ENCODE assay signal across 9 cellular contexts in the genomic region with DNA sequence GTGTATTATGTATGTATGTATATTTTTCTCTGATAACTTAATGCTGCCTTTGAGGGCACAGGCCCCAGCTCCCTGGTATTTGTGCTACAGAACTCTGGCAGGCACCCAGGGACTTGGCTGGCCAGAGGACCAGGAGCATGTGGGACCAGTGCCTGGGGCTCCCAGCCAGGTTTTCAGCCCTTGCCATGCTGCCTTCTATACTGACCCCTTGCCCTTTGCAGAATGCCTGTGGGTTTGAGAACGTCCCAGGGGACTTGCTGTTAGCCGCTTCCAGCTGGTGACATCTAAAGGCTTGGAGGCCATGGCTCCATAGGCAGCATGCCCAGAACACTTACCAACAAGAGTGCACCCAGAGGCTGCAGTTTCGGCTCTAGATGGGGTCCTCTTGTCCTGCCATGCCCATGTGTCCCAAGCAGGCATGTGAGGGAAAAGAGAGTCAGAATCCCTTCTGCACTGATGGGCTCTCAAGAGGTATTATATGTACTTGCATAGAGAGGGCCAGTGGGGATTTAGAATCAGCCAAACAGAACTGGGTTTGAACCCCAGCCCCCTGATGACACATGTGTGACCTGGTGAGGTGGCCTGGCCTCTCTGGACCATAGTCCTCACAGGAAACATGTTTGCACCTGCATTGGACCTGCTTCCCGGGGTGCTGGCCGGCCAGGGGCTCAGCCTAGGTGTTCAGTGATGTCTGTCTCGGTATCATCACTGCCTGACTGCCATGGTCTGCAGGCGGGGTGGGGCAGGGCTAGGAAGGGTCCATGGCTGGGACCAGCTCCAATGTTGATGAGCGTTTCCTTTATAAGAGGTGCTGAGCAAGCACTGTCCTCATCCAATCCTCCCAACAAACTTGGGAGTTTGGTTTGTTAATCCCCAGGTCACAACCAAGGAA.
DNase-seq lines count a peak whose midpoint lies in the region; ATAC-seq and TF ChIP-seq lines count a peak whose summit lies in the region.
"Had no signal": no experiment of that assay in that cellular context is flagged by ENCODE, and none has a peak within 500 bp of the region (broad histone marks: within the 10 kb centered on the region; RNA-seq: fewer than 3 reads in every experiment).

No MANE protein-coding gene starts in this region.

- WGBS in mammary epithelial cell (ENCODE audit: low coverage, missing lambda C conversion rate) = 78% methylated on average over 8 of the region's 8 CpGs

- H3K4me1 ChIP-seq in mammary epithelial cell (ENCODE audit: insufficient read depth, low read length) = peaks cover 21% of the 10 kb centered on the region
- H3K4me1 ChIP-seq in left lung = no peaks in the 10 kb centered on the region
- no peaks in the 10 kb centered on the region for H3K4me1 ChIP-seq in upper lobe of right lung

- H3K27me3 ChIP-seq in mammary epithelial cell (ENCODE audit: insufficient read depth, low read length) (no peaks in the 10 kb centered on the region), left lung (no peaks in the 10 kb centered on the region), upper lobe of right lung (peaks cover 4% of the 10 kb centered on the region)

- POLR2A ChIA-PET in MCF 10A (lab: Yijun Ruan, JAX) = interaction anchor here (1.1 to 1.4 kb wide), 3 partner anchors 114 to 122 kb away, joined by 3 to 6 read pairs (median 4); no protein-coding TSS in a partner anchor

- H3K9me3 ChIP-seq in mammary epithelial cell (replicated peaks; ENCODE audit: insufficient read depth, low read length) (no peaks in the 10 kb centered on the region), left lung (no peaks in the 10 kb centered on the region), upper lobe of right lung (no peaks in the 10 kb centered on the region)

- no peaks in the 10 kb centered on the region for H4K20me1 ChIP-seq in mammary epithelial cell (ENCODE audit: insufficient read depth, low read length)

- no TSS peak for BruUV-seq in MCF 10A (replicated peaks; lab: Mats Ljungman, UMichigan)
- no TSS peak for BruUV-seq in mammary epithelial cell (replicated peaks; lab: Mats Ljungman, UMichigan)
- BruUV-seq in Calu3 (replicated peaks; lab: Mats Ljungman, UMichigan) = no TSS peak

- no peak overlapping the region for H3K4me3 Mint-ChIP-seq in MCF 10A (ENCODE audit: unreplicated experiment)
- no peak overlapping the region for H3K4me3 Mint-ChIP-seq in Calu3 (ENCODE audit: low read depth, unreplicated experiment)
- no peak overlapping the region for H3K4me3 Mint-ChIP-seq in endothelial cell (ENCODE audit: unreplicated experiment)

- no peaks in the 10 kb centered on the region for H3K79me2 ChIP-seq in mammary epithelial cell (ENCODE audit: insufficient read depth, low read length)

- in situ Hi-C loops in mammary epithelial cell (cut with MboI; ENCODE audit: low sequenced_read_pairs in 2 of 2) = loop anchor here in 1 of 2 donors (5.0 to 10.0 kb wide), 2 partner anchors 53 to 141 kb away; no protein-coding TSS in a partner anchor

- H3K9ac ChIP-seq in mammary epithelial cell (ENCODE audit: insufficient read depth, low read length) = no peak overlapping the region

- CTCF ChIA-PET in MCF 10A (lab: Yijun Ruan, JAX) = interaction anchor here (0.6 to 8.1 kb wide), 18 partner anchors 10 to 223 kb away, joined by 3 to 92 read pairs (median 3); no protein-coding TSS in a partner anchor
- CTCF ChIA-PET in mammary epithelial cell (lab: Charles Lee; ENCODE audit: low non-redundant PET) = no interaction called here
- CTCF ChIA-PET in Calu3 (lab: Charles Lee) = interaction anchor here (0.6 to 1.0 kb wide), 2 partner anchors 63 to 148 kb away, joined by 3 to 4 read pairs; no protein-coding TSS in a partner anchor

- no peak for TF ChIP-seq CTCF in MCF 10A (IDR thresholded peaks at IDR 0.05; ENCODE audit: unreplicated experiment)
- TF ChIP-seq CTCF in mammary epithelial cell (conservative IDR thresholded peaks at IDR 0.05 in 1 of 2, IDR thresholded peaks at IDR 0.05 in 1 of 2; ENCODE audit: extremely low read depth in 1 of 2, insufficient read depth in 1 of 2, low read depth in 1 of 2, low read length in 2 of 2) = no peak
- no peak for TF ChIP-seq CTCF in choroid plexus epithelial cell (conservative IDR thresholded peaks at IDR 0.05; ENCODE audit: low read depth, low read length)
- no peak for TF ChIP-seq CTCF in left lung (IDR thresholded peaks at IDR 0.05)
- no peak for TF ChIP-seq CTCF in upper lobe of right lung (IDR thresholded peaks at IDR 0.05)
- TF ChIP-seq CTCF in Calu3 (IDR thresholded peaks at IDR 0.05; ENCODE audit: unreplicated experiment) = no peak
- no peak for TF ChIP-seq CTCF in endothelial cell (IDR thresholded peaks at IDR 0.05; ENCODE audit: unreplicated experiment)

- H2AFZ ChIP-seq in mammary epithelial cell (ENCODE audit: low read depth, low read length) = no peak overlapping the region

- DNase-seq in MCF 10A (ENCODE audit: unreplicated experiment) = peak; percentile 31
- DNase-seq in mammary epithelial cell = no peak
- DNase-seq in choroid plexus epithelial cell (ENCODE audit: low read depth) = peak; percentile 69
- peak in 1 of 2 donors; percentile 54 for DNase-seq in left lung
- peak; percentile 68 for DNase-seq in upper lobe of right lung
- no peak for DNase-seq in stimulated activated CD4-positive, alpha-beta T cell treated with anti-CD3 and anti-CD28 coated beads, Interleukin-4, amount 100 ng/mL, for 4 hours
- no peak for DNase-seq in Calu3
- DNase-seq in endothelial cell (ENCODE audit: low spot score) = no peak
- DNase-seq: NCI-H1436 treated with DMSO at 0.1 percent for 48 hours had no signal

- H3K27ac ChIP-seq in mammary epithelial cell (ENCODE audit: insufficient read depth, low read depth, low read length) = no peak overlapping the region
- H3K27ac ChIP-seq in left lung = no peak overlapping the region
- no peak overlapping the region for H3K27ac ChIP-seq in upper lobe of right lung

- H3K36me3 ChIP-seq in mammary epithelial cell (ENCODE audit: insufficient read depth, low read length) = no peaks in the 10 kb centered on the region
- no peaks in the 10 kb centered on the region for H3K36me3 ChIP-seq in left lung
- H3K36me3 ChIP-seq in upper lobe of right lung = no peaks in the 10 kb centered on the region

- ATAC-seq in left lung (peak; percentile 49), upper lobe of right lung (peak; percentile 56)

- H3K4me1 Mint-ChIP-seq in MCF 10A (ENCODE audit: insufficient read depth, unreplicated experiment) = peaks cover 10% of the 10 kb centered on the region
- peaks cover 8% of the 10 kb centered on the region for H3K4me1 Mint-ChIP-seq in Calu3 (ENCODE audit: low read depth, unreplicated experiment)
- H3K4me1 Mint-ChIP-seq in endothelial cell (ENCODE audit: unreplicated experiment) = peaks cover 3% of the 10 kb centered on the region

- H3K4me2 ChIP-seq in mammary epithelial cell (ENCODE audit: insufficient read depth, low read depth, low read length) = no peak overlapping the region

- H3K4me3 ChIP-seq in mammary epithelial cell (replicated peaks in 1 of 3; ENCODE audit: insufficient read depth in 1 of 3, low read depth in 2 of 3, low read length in 3 of 3) = no peak overlapping the region
- no peak overlapping the region for H3K4me3 ChIP-seq in choroid plexus epithelial cell (ENCODE audit: low read depth, low read length)
- no peak overlapping the region for H3K4me3 ChIP-seq in left lung
- H3K4me3 ChIP-seq in upper lobe of right lung = no peak overlapping the region

- H3K9me3 Mint-ChIP-seq in MCF 10A (ENCODE audit: unreplicated experiment) = no peaks in the 10 kb centered on the region
- H3K9me3 Mint-ChIP-seq in Calu3 (ENCODE audit: low read depth, unreplicated experiment) = no peaks in the 10 kb centered on the region
- H3K9me3 Mint-ChIP-seq in endothelial cell (ENCODE audit: unreplicated experiment) = no peaks in the 10 kb centered on the region

- dilution Hi-C loops in mammary epithelial cell (cut with HindIII; ENCODE audit: low sequenced_read_pairs) = no loop called here

- H3K36me3 Mint-ChIP-seq in MCF 10A (ENCODE audit: insufficient read depth, unreplicated experiment) = no peaks in the 10 kb centered on the region
- H3K36me3 Mint-ChIP-seq in Calu3 (ENCODE audit: insufficient read depth, unreplicated experiment) = no peaks in the 10 kb centered on the region
- H3K36me3 Mint-ChIP-seq in endothelial cell (ENCODE audit: low read depth, unreplicated experiment) = no peaks in the 10 kb centered on the region

- H3K27me3 Mint-ChIP-seq in MCF 10A (ENCODE audit: insufficient read depth, unreplicated experiment) = no peaks in the 10 kb centered on the region
- H3K27me3 Mint-ChIP-seq in Calu3 (ENCODE audit: unreplicated experiment) = no peaks in the 10 kb centered on the region
- H3K27me3 Mint-ChIP-seq in endothelial cell (ENCODE audit: unreplicated experiment) = peaks cover 2% of the 10 kb centered on the region

- intact Hi-C loops in MCF 10A (cut with micrococcal nuclease) (no loop called here), mammary epithelial cell (cut with micrococcal nuclease) (no loop called here), left lung (cut with DNase I) (no loop called here), upper lobe of right lung (cut with DNase I) (loop anchor here (5.0 kb wide), 1 partner anchor 146 kb away; no protein-coding TSS in a partner anchor), Calu3 (cut with micrococcal nuclease; ENCODE audit: unreplicated experiment) (loop anchor here (1.0 to 2.0 kb wide), 2 partner anchors 63 to 121 kb away; no protein-coding TSS in a partner anchor)

- H3K27ac Mint-ChIP-seq in MCF 10A (ENCODE audit: low read depth, unreplicated experiment) (no peak overlapping the region), Calu3 (ENCODE audit: unreplicated experiment) (no peak overlapping the region), endothelial cell (ENCODE audit: unreplicated experiment) (no peak overlapping the region)

Comparison
In these comparisons a context has a peak if more than half of its experiments do, and no peak if none do; other contexts are left out.
1. DNase-seq: peak in MCF 10A (single experiment), choroid plexus epithelial cell (single experiment) and upper lobe of right lung (single experiment); none in mammary epithelial cell (single experiment), stimulated activated CD4-positive, alpha-beta T cell treated with anti-CD3 and anti-CD28 coated beads, Interleukin-4, amount 100 ng/mL, for 4 hours (0 of 2), Calu3 (single experiment) and endothelial cell (single experiment).
2. intact Hi-C loops: an anchor here in upper lobe of right lung (5.0 kb wide) and Calu3 (1.0 to 2.0 kb wide); none called in MCF 10A, mammary epithelial cell and left lung.